1 cellular context compared by ENCODE assay signal in the genomic region with DNA sequence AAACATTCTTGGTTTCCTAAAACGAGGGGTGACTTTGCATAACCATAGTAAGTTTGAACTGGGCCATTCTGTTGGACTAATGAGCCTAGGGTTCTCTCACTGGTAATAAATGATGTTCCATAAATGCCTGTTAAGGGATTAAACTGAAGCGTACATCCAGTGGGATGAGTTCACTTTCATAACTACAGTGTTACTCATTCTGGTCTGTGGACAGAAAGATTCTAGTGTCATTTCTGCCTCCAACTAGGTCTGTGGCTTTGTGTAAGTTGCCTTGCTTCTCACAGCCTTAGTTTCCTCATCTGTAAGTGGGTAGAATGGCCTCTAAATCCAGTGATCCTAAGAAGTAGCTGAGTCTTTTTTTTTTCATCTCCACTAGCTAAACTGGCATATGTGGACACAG.
TF ChIP-seq lines count a peak whose summit lies in the region.

No MANE protein-coding gene starts in this region.

TF ChIP-seq in GM12878, 131 proteins besides CTCF, POLR2A, EP300 and RAD21 (continued from another document):
- TF ChIP-seq, protein P1, sequence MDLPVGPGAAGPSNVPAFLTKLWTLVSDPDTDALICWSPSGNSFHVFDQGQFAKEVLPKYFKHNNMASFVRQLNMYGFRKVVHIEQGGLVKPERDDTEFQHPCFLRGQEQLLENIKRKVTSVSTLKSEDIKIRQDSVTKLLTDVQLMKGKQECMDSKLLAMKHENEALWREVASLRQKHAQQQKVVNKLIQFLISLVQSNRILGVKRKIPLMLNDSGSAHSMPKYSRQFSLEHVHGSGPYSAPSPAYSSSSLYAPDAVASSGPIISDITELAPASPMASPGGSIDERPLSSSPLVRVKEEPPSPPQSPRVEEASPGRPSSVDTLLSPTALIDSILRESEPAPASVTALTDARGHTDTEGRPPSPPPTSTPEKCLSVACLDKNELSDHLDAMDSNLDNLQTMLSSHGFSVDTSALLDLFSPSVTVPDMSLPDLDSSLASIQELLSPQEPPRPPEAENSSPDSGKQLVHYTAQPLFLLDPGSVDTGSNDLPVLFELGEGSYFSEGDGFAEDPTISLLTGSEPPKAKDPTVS (IDR thresholded peaks at IDR 0.05; ENCODE audit: low read depth, low read length), result no peak
- TF ChIP-seq, protein P2, sequence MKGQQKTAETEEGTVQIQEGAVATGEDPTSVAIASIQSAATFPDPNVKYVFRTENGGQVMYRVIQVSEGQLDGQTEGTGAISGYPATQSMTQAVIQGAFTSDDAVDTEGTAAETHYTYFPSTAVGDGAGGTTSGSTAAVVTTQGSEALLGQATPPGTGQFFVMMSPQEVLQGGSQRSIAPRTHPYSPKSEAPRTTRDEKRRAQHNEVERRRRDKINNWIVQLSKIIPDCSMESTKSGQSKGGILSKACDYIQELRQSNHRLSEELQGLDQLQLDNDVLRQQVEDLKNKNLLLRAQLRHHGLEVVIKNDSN (IDR thresholded peaks at IDR 0.05; ENCODE audit: borderline replicate concordance, extremely low read length, insufficient read depth, low read depth, low read length), result no peak
- TF ChIP-seq SMARCA5 (IDR thresholded peaks at IDR 0.05) (no peak), POLR2AphosphoS5 (IDR thresholded peaks at IDR 0.05; ENCODE audit: low read length) (no peak), SIX5 (IDR thresholded peaks at IDR 0.05; ENCODE audit: low read depth, low read length, severe bottlenecking) (no peak)
TF ChIP-seq in GM12878: peak in this region for 0.
